Comparison of ENCODE assay signal across 21 cellular contexts in genomic region chr11:36729765-36730164, GRCh38.
"Had no signal": no experiment of that assay in that cellular context is flagged by ENCODE, and none has a peak within 500 bp of the region (broad histone marks: within the 10 kb centered on the region; RNA-seq: fewer than 3 reads in every experiment).

No MANE protein-coding gene starts in this region.

- H3K9me3 Mint-ChIP-seq: activated naive CD8-positive, alpha-beta T cell treated with anti-CD3 and anti-CD28 coated beads, Interleukin-2, amount 10 ng/mL, durations not matched to agents 7 days and 5 days had no signal

- H3K27ac Mint-ChIP-seq: activated CD8-positive, alpha-beta T cell treated with anti-CD3 and anti-CD28 coated beads, Interleukin-2, amount 10 ng/mL, durations not matched to agents 7 days and 5 days; activated naive CD8-positive, alpha-beta T cell treated with anti-CD3 and anti-CD28 coated beads, Interleukin-2, amount 10 ng/mL, durations not matched to agents 7 days and 5 days; T-helper 17 cell; WTC11 had no signal

- H3K4me3 Mint-ChIP-seq: activated CD8-positive, alpha-beta T cell treated with anti-CD3 and anti-CD28 coated beads, Interleukin-2, amount 10 ng/mL, durations not matched to agents 7 days and 5 days; activated naive CD8-positive, alpha-beta T cell treated with anti-CD3 and anti-CD28 coated beads, Interleukin-2, amount 10 ng/mL, durations not matched to agents 7 days and 5 days; T-helper 17 cell; WTC11 had no signal

- DNase-seq: activated CD4-positive, alpha-beta T cell treated with anti-CD3 and anti-CD28 coated beads for 48 hours; activated CD4-positive, alpha-beta T cell treated with anti-CD3 and anti-CD28 coated beads, Interleukin-2, amount 50 U/mL, for 4 hours; activated CD4-positive, CD25-positive, alpha-beta regulatory T cell treated with anti-CD3 and anti-CD28 coated beads, Interleukin-2, amount 50 U/mL, for 72 hours; activated CD8-positive, alpha-beta memory T cell treated with anti-CD3 and anti-CD28 coated beads, Interleukin-2, amount 50 U/mL, for 48 hours; activated CD8-positive, alpha-beta T cell treated with anti-CD3 and anti-CD28 coated beads, Interleukin-2, amount 10 ng/mL, durations not matched to agents 7 days and 5 days; activated naive CD4-positive, alpha-beta T cell treated with anti-CD3 and anti-CD28 coated beads, Interleukin-2, amount 50 U/mL, for 16 hours; activated naive CD8-positive, alpha-beta T cell treated with anti-CD3 and anti-CD28 coated beads, Interleukin-2, amount 10 ng/mL, durations not matched to agents 7 days and 5 days; activated T-cell treated with anti-CD3 and anti-CD28 coated beads, Interleukin-2, amount 50 U/mL, for 1 hour; aorta; central memory CD4-positive, alpha-beta T cell; MM.1S; NCI-H1105; NCI-H146; NCI-H187 treated with DMSO at 0.1 percent for 48 hours; NCI-H2081 treated with DMSO at 0.1 percent for 48 hours; NCI-H226; NCI-H526 treated with DMSO at 0.1 percent for 48 hours; SIG-M5; T-helper 17 cell; T-helper 9 cell had no signal

- H3K4me1 Mint-ChIP-seq: activated naive CD8-positive, alpha-beta T cell treated with anti-CD3 and anti-CD28 coated beads, Interleukin-2, amount 10 ng/mL, durations not matched to agents 7 days and 5 days; T-helper 17 cell; WTC11 had no signal

- ATAC-seq: activated CD8-positive, alpha-beta T cell treated with anti-CD3 and anti-CD28 coated beads, Interleukin-2, amount 10 ng/mL, durations not matched to agents 7 days and 5 days; T-helper 17 cell; WTC11 had no signal

- H3K36me3 Mint-ChIP-seq: activated naive CD8-positive, alpha-beta T cell treated with anti-CD3 and anti-CD28 coated beads, Interleukin-2, amount 10 ng/mL, durations not matched to agents 7 days and 5 days had no signal
